In genomic region chr12:49198431-49199155, GRCh38 we compare ENCODE assay signal across 9 cellular contexts.
DNase-seq lines count a peak whose midpoint lies in the region; ATAC-seq and TF ChIP-seq lines count a peak whose summit lies in the region.
"Had no signal": no experiment of that assay in that cellular context is flagged by ENCODE, and none has a peak within 500 bp of the region (broad histone marks: within the 10 kb centered on the region; RNA-seq: fewer than 3 reads in every experiment).

No MANE protein-coding gene starts in this region.

- TF ChIP-seq POLR2A in GM18505 (IDR thresholded peaks at IDR 0.05; ENCODE audit: borderline replicate concordance, extremely low read depth, insufficient read depth, insufficient read length), result no peak

- in situ Hi-C loops in brain microvascular endothelial cell (cut with HindIII; ENCODE audit: low pct_ligation_motif_present, low sequenced_read_pairs), result no loop called here

- H3K27me3 ChIP-seq in brain microvascular endothelial cell (replicated peaks) (no peaks in the 10 kb centered on the region), layer of hippocampus (ENCODE audit: control insufficient read depth, insufficient read depth, low read length) (no peaks in the 10 kb centered on the region)

- no peak for TF ChIP-seq CTCF in brain microvascular endothelial cell (IDR thresholded peaks at IDR 0.05; ENCODE audit: low read depth, low read length, missing control alignments)

- H3K36me3 ChIP-seq in brain microvascular endothelial cell (replicated peaks), result no peaks in the 10 kb centered on the region

- DNase-seq in AG08396 (ENCODE audit: low spot score), result peak; percentile 75
- DNase-seq in NCI-H146 (lab: John Stamatoyannopoulos, UW), result peak; percentile 67
- DNase-seq in brain microvascular endothelial cell, result peak; percentile 90
- no peak for DNase-seq in NCI-H345 (lab: John Stamatoyannopoulos, UW)
- DNase-seq: naive B cell had no signal

- ATAC-seq in GM21423 (IDR thresholded peaks at IDR 0.05; ENCODE audit: unreplicated experiment), result no peak
- ATAC-seq in HG03571 (IDR thresholded peaks at IDR 0.05; ENCODE audit: unreplicated experiment), result no peak
- ATAC-seq in GM18505 (IDR thresholded peaks at IDR 0.05; ENCODE audit: unreplicated experiment), result no peak

- peak overlapping the region; percentile 7 for H3K27ac ChIP-seq in brain microvascular endothelial cell
- peak overlapping the region; percentile 67 for H3K27ac ChIP-seq in layer of hippocampus (ENCODE audit: low read depth, low read length)

- H3K4me3 ChIP-seq in brain microvascular endothelial cell (ENCODE audit: low read depth, low read length), result no peak overlapping the region
